1 cellular context compared by ENCODE assay signal in the genomic region with DNA sequence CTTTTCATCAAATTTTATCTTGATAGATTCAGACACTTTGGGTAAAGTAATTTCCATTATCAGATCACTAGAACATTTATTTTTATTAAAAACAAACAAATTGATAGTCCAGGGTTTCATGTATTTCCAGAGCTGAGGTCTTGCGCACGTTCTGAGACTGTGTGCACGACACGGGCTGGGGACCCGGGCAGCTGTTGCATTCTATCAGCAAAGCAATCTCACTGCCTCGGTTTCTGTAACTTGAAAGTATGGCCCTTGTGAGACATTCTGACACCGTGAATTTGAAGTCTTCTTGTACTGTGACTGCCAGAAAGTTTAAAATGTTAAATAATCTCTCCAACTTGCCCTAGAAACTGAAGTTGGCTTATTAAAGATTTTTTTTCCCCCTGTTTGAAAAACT.
TF ChIP-seq lines count a peak whose summit lies in the region.

No MANE protein-coding gene starts in this region.

TF ChIP-seq in IMR-90, 13 proteins besides CTCF, POLR2A, EP300 and RAD21 (continued from another document):
- no peak for TF ChIP-seq CEBPB (IDR thresholded peaks at IDR 0.05; ENCODE audit: low read depth, low read length)
- no peak for TF ChIP-seq SMC3 (IDR thresholded peaks at IDR 0.05; ENCODE audit: low read depth, low read length)
- no peak for TF ChIP-seq MXI1 (IDR thresholded peaks at IDR 0.05; ENCODE audit: borderline replicate concordance, low read depth, low read length)
- TF ChIP-seq, protein P1, sequence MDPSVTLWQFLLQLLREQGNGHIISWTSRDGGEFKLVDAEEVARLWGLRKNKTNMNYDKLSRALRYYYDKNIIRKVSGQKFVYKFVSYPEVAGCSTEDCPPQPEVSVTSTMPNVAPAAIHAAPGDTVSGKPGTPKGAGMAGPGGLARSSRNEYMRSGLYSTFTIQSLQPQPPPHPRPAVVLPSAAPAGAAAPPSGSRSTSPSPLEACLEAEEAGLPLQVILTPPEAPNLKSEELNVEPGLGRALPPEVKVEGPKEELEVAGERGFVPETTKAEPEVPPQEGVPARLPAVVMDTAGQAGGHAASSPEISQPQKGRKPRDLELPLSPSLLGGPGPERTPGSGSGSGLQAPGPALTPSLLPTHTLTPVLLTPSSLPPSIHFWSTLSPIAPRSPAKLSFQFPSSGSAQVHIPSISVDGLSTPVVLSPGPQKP (IDR thresholded peaks at IDR 0.05; ENCODE audit: borderline replicate concordance, low read depth, low read length) = no peak
